ENCODE assay signal across 26 cellular contexts in genomic region chr9:34566191-34566849, GRCh38. TPM values are rescaled to one million over a fixed set of nuclear protein-coding genes. Genes with fewer than 3 reads are reported as not detected.
A peak's percentile ranks its signal among the peaks of the same experiment; 100 is the strongest.
DNase-seq lines count a peak whose midpoint lies in the region; ATAC-seq and TF ChIP-seq lines count a peak whose summit lies in the region.
"Had no signal": no experiment of that assay in that cellular context is flagged by ENCODE, and none has a peak within 500 bp of the region (broad histone marks: within the 10 kb centered on the region; RNA-seq: fewer than 3 reads in every experiment).

No MANE protein-coding gene starts in this region.

- H3K4me3 ChIP-seq in left ventricle myocardium inferior (no peak overlapping the region), endodermal cell (ENCODE audit: low read length) (no peak overlapping the region)
- H3K4me3 ChIP-seq: BLaER1, GM12878, GM23338 had no signal

- H3K4me3 Mint-ChIP-seq in endodermal cell: no peak overlapping the region
- H3K4me3 Mint-ChIP-seq in nephron progenitor cell: peak overlapping the region; percentile 2
- H3K4me3 Mint-ChIP-seq: CD4-positive, CD25-positive, alpha-beta regulatory T cell; GM23338; IgD-negative memory B cell had no signal

- H3K9me3 ChIP-seq in left ventricle myocardium inferior (replicated peaks) (no peaks in the 10 kb centered on the region), endodermal cell (ENCODE audit: control insufficient read depth, low read length) (no peaks in the 10 kb centered on the region)
- H3K9me3 ChIP-seq: BLaER1 had no signal

- peak; percentile 5 for DNase-seq in left ventricle myocardium inferior
- DNase-seq in left cardiac atrium: no peak
- DNase-seq in endodermal cell: no peak
- DNase-seq in nephron progenitor cell: peak; percentile 40
- DNase-seq in cerebellar cortex (ENCODE audit: low spot score): no peak
- DNase-seq: CD4-positive, CD25-positive, alpha-beta regulatory T cell; HCEC 1CT; MM.1S; NCI-H1092; NCI-H1417 treated with DMSO at 0.1 percent for 48 hours; NCI-H1694 treated with DMSO at 0.1 percent for 48 hours; NCI-H2081; NCI-H2227 treated with DMSO at 0.1 percent for 48 hours; NCI-H526 treated with DMSO at 0.1 percent for 48 hours had no signal

- H3K36me3 Mint-ChIP-seq in endodermal cell (ENCODE audit: low read depth) (no peaks in the 10 kb centered on the region), nephron progenitor cell (ENCODE audit: low read depth) (peaks cover 50% of the 10 kb centered on the region)
- H3K36me3 Mint-ChIP-seq: CD4-positive, CD25-positive, alpha-beta regulatory T cell; IgD-negative memory B cell had no signal

- H3K9ac ChIP-seq in endodermal cell (ENCODE audit: extremely low read depth, low read length, poor library complexity, severe bottlenecking): no peak overlapping the region
- H3K9ac ChIP-seq: BLaER1, KMS-11 had no signal

- H3K9me3 Mint-ChIP-seq in endodermal cell (no peaks in the 10 kb centered on the region), nephron progenitor cell (no peaks in the 10 kb centered on the region)
- H3K9me3 Mint-ChIP-seq: GM23338 had no signal

- H3K27ac ChIP-seq in left ventricle myocardium inferior (replicated peaks) (no peak overlapping the region), endodermal cell (ENCODE audit: low read depth, low read length) (peak overlapping the region; percentile 74)
- H3K27ac ChIP-seq: BLaER1, HL-60, KMS-11, RWPE1 had no signal

- ATAC-seq in left cardiac atrium (no peak), esophagus mucosa (no peak), GM18505 (IDR thresholded peaks at IDR 0.05; ENCODE audit: unreplicated experiment) (no peak)
- ATAC-seq: GM12878, Panc1 had no signal

- TF ChIP-seq CTCF in left ventricle myocardium inferior (IDR thresholded peaks at IDR 0.05; ENCODE audit: borderline replicate concordance) (no peak), endodermal cell (conservative IDR thresholded peaks at IDR 0.05) (no peak), nephron progenitor cell (IDR thresholded peaks at IDR 0.05) (no peak)

- WGBS in endodermal cell (ENCODE audit: insufficient coverage in 1 of 2, insufficient read length in 1 of 2), 2 experiments: 86 to 88% methylated on average over 3 to 18 of the region's 18 CpGs

- H3K27me3 Mint-ChIP-seq in endodermal cell (ENCODE audit: insufficient read depth): peaks cover 53% of the 10 kb centered on the region
- peaks cover 9% of the 10 kb centered on the region for H3K27me3 Mint-ChIP-seq in nephron progenitor cell (ENCODE audit: low read depth, poor library complexity)

- no peak for TF ChIP-seq POLR2A in GM18505 (IDR thresholded peaks at IDR 0.05; ENCODE audit: borderline replicate concordance, extremely low read depth, insufficient read depth, insufficient read length)

- intact Hi-C loops in left ventricle myocardium inferior (cut with micrococcal nuclease): no loop called here
- intact Hi-C loops in left cardiac atrium (cut with DNase I): no loop called here

- H3K4me1 Mint-ChIP-seq in endodermal cell (peaks cover 8% of the 10 kb centered on the region), nephron progenitor cell (peaks cover 99% of the 10 kb centered on the region)
- H3K4me1 Mint-ChIP-seq: CD4-positive, CD25-positive, alpha-beta regulatory T cell; IgD-negative memory B cell had no signal

- H3K27me3 ChIP-seq in left ventricle myocardium inferior (ENCODE audit: low read depth) (peaks cover 31% of the 10 kb centered on the region), endodermal cell (ENCODE audit: control insufficient read depth, insufficient read depth, low read length, poor library complexity, severe bottlenecking) (peaks cover 15% of the 10 kb centered on the region)

- H3K27ac Mint-ChIP-seq in endodermal cell: no peak overlapping the region
- peak overlapping the region; percentile 14 for H3K27ac Mint-ChIP-seq in nephron progenitor cell
- H3K27ac Mint-ChIP-seq: CD4-positive, CD25-positive, alpha-beta regulatory T cell; GM23338; IgD-negative memory B cell had no signal

- H3K4me1 ChIP-seq in left ventricle myocardium inferior: peaks cover 3% of the 10 kb centered on the region
- no peaks in the 10 kb centered on the region for H3K4me1 ChIP-seq in endodermal cell (ENCODE audit: control insufficient read depth, insufficient read depth, low read length)
- H3K4me1 ChIP-seq: BLaER1 had no signal

- H3K36me3 ChIP-seq in left ventricle myocardium inferior: no peaks in the 10 kb centered on the region
- no peaks in the 10 kb centered on the region for H3K36me3 ChIP-seq in endodermal cell (ENCODE audit: control insufficient read depth, insufficient read depth, low read length)
- H3K36me3 ChIP-seq: BLaER1 had no signal

RNA-seq across cellular contexts. Expression of gene CNTFR, which starts 23.2 kb away (rescaled TPM):
- total RNA-seq in left ventricle myocardium inferior (4.6 TPM), left cardiac atrium (10 to 100 TPM; 21.3 to 45.3 TPM), endodermal cell (1 to 10 TPM in 1 of 2 donors, under 1 TPM in 1; 0.53 to 1.6 TPM), esophagus mucosa (not detected)
- polyA plus RNA-seq in endodermal cell (2013, experiment 1 of 2): 187 TPM
- polyA plus RNA-seq in endodermal cell (2013, experiment 2 of 2): 167 TPM
- total RNA-seq: A172; CD4-positive, CD25-positive, alpha-beta regulatory T cell; GM12878; NCI-H460 had no signal
- polyA plus RNA-seq: CD4-positive, CD25-positive, alpha-beta regulatory T cell; GM12878; IgD-negative memory B cell had no signal

RNA-seq across cellular contexts. Expression of gene ENHO, which starts 43.5 kb away (rescaled TPM):
- total RNA-seq in left ventricle myocardium inferior (not detected), left cardiac atrium (under 1 TPM; 0.56 to 0.60 TPM), endodermal cell (10 to 100 TPM in 1 of 2 donors, 1 to 10 TPM in 1; 7.1 to 14.5 TPM), esophagus mucosa (0.24 TPM)
- polyA plus RNA-seq in endodermal cell (2013, experiment 1 of 2): 19.4 TPM
- polyA plus RNA-seq in endodermal cell (2013, experiment 2 of 2): 17.3 TPM
- total RNA-seq: GM12878, NCI-H460 had no signal
- polyA plus RNA-seq: GM12878, IgD-negative memory B cell had no signal

RNA-seq across cellular contexts. Expression of gene RPP25L, which starts 45.6 kb away (rescaled TPM):
- total RNA-seq in left ventricle myocardium inferior (42.8 TPM), left cardiac atrium (10 to 100 TPM; 20.8 to 27.8 TPM), endodermal cell (10 to 100 TPM; 19.3 to 22.4 TPM), esophagus mucosa (26.3 TPM)
- 30.1 TPM for polyA plus RNA-seq in endodermal cell (2013, experiment 1 of 2)
- polyA plus RNA-seq in endodermal cell (2013, experiment 2 of 2): 22.1 TPM

RNA-seq across cellular contexts. Expression of gene DCTN3, which starts 54.0 kb away (rescaled TPM):
- 135 TPM for total RNA-seq in left ventricle myocardium inferior
- 100 to 1,000 TPM in 1 of 2 donors, 10 to 100 TPM in 1; 93.6 to 109 TPM for total RNA-seq in left cardiac atrium
- total RNA-seq in endodermal cell: 10 to 100 TPM; 51.9 to 53.6 TPM
- polyA plus RNA-seq in endodermal cell (2013, experiment 1 of 2): 117 TPM
- 113 TPM for polyA plus RNA-seq in endodermal cell (2013, experiment 2 of 2)
- total RNA-seq in esophagus mucosa: 120 TPM

Comparison
In these comparisons a context has a peak if more than half of its experiments do, and no peak if none do; other contexts are left out.
1. DNase-seq: peak in left ventricle myocardium inferior (single experiment) and nephron progenitor cell (single experiment); none in left cardiac atrium (single experiment), endodermal cell (single experiment) and cerebellar cortex (single experiment).